ENCODE assay signal across 8 cellular contexts in genomic region chr7:129210256-129210988, GRCh38. TPM values are rescaled to one million over a fixed set of nuclear protein-coding genes. Genes with fewer than 3 reads are reported as not detected.
A peak's percentile ranks its signal among the peaks of the same experiment; 100 is the strongest.
DNase-seq lines count a peak whose midpoint lies in the region; ATAC-seq and TF ChIP-seq lines count a peak whose summit lies in the region.

No MANE protein-coding gene starts in this region.

- POLR2A ChIA-PET in PC-3 (lab: Charles Lee; ENCODE audit: unreplicated experiment), result no interaction called here

- peak; percentile 83 for TF ChIP-seq CTCF in PC-3 (conservative IDR thresholded peaks at IDR 0.05; ENCODE audit: low read depth, low read length)
- TF ChIP-seq CTCF in omental fat pad (IDR thresholded peaks at IDR 0.05), result peak in 1 of 3 donors; percentile 51
- TF ChIP-seq CTCF in thoracic aorta (IDR thresholded peaks at IDR 0.05), result peak; percentile 89

- no peaks in the 10 kb centered on the region for H4K20me1 ChIP-seq in PC-3 (ENCODE audit: low read length)

- no peaks in the 10 kb centered on the region for H3F3A ChIP-seq in PC-3 (ENCODE audit: low read length, unreplicated experiment)

- H3K9me3 Mint-ChIP-seq in activated T-helper 1 cell treated with anti-CD3 and anti-CD28 coated beads, Interleukin-12 subunit alpha, Interleukin-12 subunit beta, Interleukin-2, Interleukin-4 antibody, amounts not matched to agents 30 ng/mL and 10 ng/mL and 1 ng/mL, durations not matched to agents 14 hours and 24 hours and 36 hours, result no peaks in the 10 kb centered on the region

- H3K4me3 Mint-ChIP-seq in activated T-helper 1 cell treated with anti-CD3 and anti-CD28 coated beads, Interleukin-12 subunit alpha, Interleukin-12 subunit beta, Interleukin-2, Interleukin-4 antibody, amounts not matched to agents 30 ng/mL and 10 ng/mL and 1 ng/mL, durations not matched to agents 14 hours and 24 hours and 36 hours, result no peak overlapping the region

- H3K9me2 ChIP-seq in PC-3 (replicated peaks; ENCODE audit: low read length), result no peaks in the 10 kb centered on the region

- H3K4me3 ChIP-seq in PC-3 (ENCODE audit: low read length) (no peak overlapping the region), thoracic aorta (no peak overlapping the region)

- no peaks in the 10 kb centered on the region for H3K79me2 ChIP-seq in PC-3 (ENCODE audit: low read length)

- ATAC-seq in HG03045 (IDR thresholded peaks at IDR 0.05; ENCODE audit: unreplicated experiment) (peak; percentile 66), PC-3 (peak; percentile 91), omental fat pad (ENCODE audit: low FRiP score) (peak; percentile 66), thoracic aorta (ENCODE audit: insufficient number of reproducible peaks, low FRiP score, low read depth) (no peak), HG03520 (IDR thresholded peaks at IDR 0.05; ENCODE audit: unreplicated experiment) (no peak)

- intact Hi-C loops in PC-3 (cut with micrococcal nuclease), result loop anchor here (1.0 kb wide), 1 partner anchor 46 kb away; no protein-coding TSS in a partner anchor
- intact Hi-C loops in activated T-helper 1 cell treated with anti-CD3 and anti-CD28 coated beads, Interleukin-12 subunit alpha, Interleukin-12 subunit beta, Interleukin-2, Interleukin-4 antibody, amounts not matched to agents 30 ng/mL and 10 ng/mL and 1 ng/mL, durations not matched to agents 14 hours and 24 hours and 36 hours (cut with micrococcal nuclease), result loop anchor here (1.0 kb wide), 3 partner anchors 46 to 306 kb away; no protein-coding TSS in a partner anchor

- DNase-seq in EL (peak; percentile 52), PC-3 (peak; percentile 62), fibroblast of the conjunctiva (ENCODE audit: low read depth) (peak; percentile 36), omental fat pad (ENCODE audit: low spot score) (peak; percentile 88), thoracic aorta (ENCODE audit: low spot score) (no peak)
- DNase-seq in activated T-helper 1 cell treated with anti-CD3 and anti-CD28 coated beads, Interleukin-12 subunit alpha, Interleukin-12 subunit beta, Interleukin-2, Interleukin-4 antibody, amounts not matched to agents 30 ng/mL and 10 ng/mL and 1 ng/mL, durations not matched to agents 14 hours and 24 hours and 36 hours (ENCODE audit: low spot score), result peak; percentile 44

- H3K9ac ChIP-seq in PC-3 (ENCODE audit: low read length), result no peak overlapping the region

- H3K4me1 Mint-ChIP-seq in activated T-helper 1 cell treated with anti-CD3 and anti-CD28 coated beads, Interleukin-12 subunit alpha, Interleukin-12 subunit beta, Interleukin-2, Interleukin-4 antibody, amounts not matched to agents 30 ng/mL and 10 ng/mL and 1 ng/mL, durations not matched to agents 14 hours and 24 hours and 36 hours (ENCODE audit: low read depth), result no peaks in the 10 kb centered on the region

- no peak overlapping the region for H2AFZ ChIP-seq in PC-3 (ENCODE audit: low read length)

- H3K36me3 Mint-ChIP-seq in activated T-helper 1 cell treated with anti-CD3 and anti-CD28 coated beads, Interleukin-12 subunit alpha, Interleukin-12 subunit beta, Interleukin-2, Interleukin-4 antibody, amounts not matched to agents 30 ng/mL and 10 ng/mL and 1 ng/mL, durations not matched to agents 14 hours and 24 hours and 36 hours (ENCODE audit: low read depth), result no peaks in the 10 kb centered on the region

- CTCF ChIA-PET in PC-3 (lab: Charles Lee), result interaction anchor here (1.2 to 2.3 kb wide), 2 partner anchors 47 to 133 kb away, joined by 4 to 26 read pairs; no protein-coding TSS in a partner anchor

- BruUV-seq in PC-3 (replicated peaks; lab: Mats Ljungman, UMichigan), result no TSS peak

- no peaks in the 10 kb centered on the region for H3K4me1 ChIP-seq in PC-3 (ENCODE audit: insufficient read depth, low read length)
- no peaks in the 10 kb centered on the region for H3K4me1 ChIP-seq in thoracic aorta (ENCODE audit: control insufficient read depth in 1 of 2, low read depth in 2 of 2)

- H3K27me3 ChIP-seq in PC-3 (ENCODE audit: low read length) (no peaks in the 10 kb centered on the region), thoracic aorta (replicated peaks; ENCODE audit: insufficient read depth) (no peaks in the 10 kb centered on the region)

- no peak overlapping the region for H3K4me2 ChIP-seq in PC-3 (ENCODE audit: low read length)

- H3K27ac Mint-ChIP-seq in activated T-helper 1 cell treated with anti-CD3 and anti-CD28 coated beads, Interleukin-12 subunit alpha, Interleukin-12 subunit beta, Interleukin-2, Interleukin-4 antibody, amounts not matched to agents 30 ng/mL and 10 ng/mL and 1 ng/mL, durations not matched to agents 14 hours and 24 hours and 36 hours, result no peak overlapping the region

- H3K36me3 ChIP-seq in PC-3 (ENCODE audit: low read depth, low read length) (no peaks in the 10 kb centered on the region), thoracic aorta (peaks cover 6% of the 10 kb centered on the region)

- H3K27ac ChIP-seq in PC-3 (ENCODE audit: low read length) (no peak overlapping the region), thoracic aorta (no peak overlapping the region)

- no peaks in the 10 kb centered on the region for H3K9me3 ChIP-seq in PC-3 (ENCODE audit: low read length)
- no peaks in the 10 kb centered on the region for H3K9me3 ChIP-seq in thoracic aorta

- no peaks in the 10 kb centered on the region for H3K27me3 Mint-ChIP-seq in activated T-helper 1 cell treated with anti-CD3 and anti-CD28 coated beads, Interleukin-12 subunit alpha, Interleukin-12 subunit beta, Interleukin-2, Interleukin-4 antibody, amounts not matched to agents 30 ng/mL and 10 ng/mL and 1 ng/mL, durations not matched to agents 14 hours and 24 hours and 36 hours (ENCODE audit: insufficient read depth)

RNA-seq across cellular contexts. Expression of gene AHCYL2, which starts 14.4 kb away (rescaled TPM):
- total RNA-seq in PC-3 (2014; rRNA removed), result 7.9 and 9.2 TPM in 2 replicates
- total RNA-seq in activated T-helper 1 cell treated with anti-CD3 and anti-CD28 coated beads, Interleukin-12 subunit alpha, Interleukin-12 subunit beta, Interleukin-2, Interleukin-4 antibody, amounts not matched to agents 30 ng/mL and 10 ng/mL and 1 ng/mL, durations not matched to agents 14 hours and 24 hours and 36 hours, result 14.1 and 15.5 TPM in 2 replicates
- 10 to 100 TPM; 10.9 to 19.4 (median 14.6) TPM for total RNA-seq in omental fat pad
- 10 to 100 TPM; 28.3 to 31.4 TPM for total RNA-seq in thoracic aorta

RNA-seq across cellular contexts. Expression of gene SMO, which starts 22.0 kb away (rescaled TPM):
- 15.5 and 15.7 TPM in 2 replicates for total RNA-seq in PC-3 (2014; rRNA removed)
- total RNA-seq in activated T-helper 1 cell treated with anti-CD3 and anti-CD28 coated beads, Interleukin-12 subunit alpha, Interleukin-12 subunit beta, Interleukin-2, Interleukin-4 antibody, amounts not matched to agents 30 ng/mL and 10 ng/mL and 1 ng/mL, durations not matched to agents 14 hours and 24 hours and 36 hours, result 0.44 and 0.56 TPM in 2 replicates
- 1 to 10 TPM; 3.1 to 7.7 (median 4.9) TPM for total RNA-seq in omental fat pad
- total RNA-seq in thoracic aorta, result 10 to 100 TPM in 1 of 2 donors, 1 to 10 TPM in 1; 8.7 to 16.4 TPM

Comparison
In these comparisons a context has a peak if more than half of its experiments do, and no peak if none do; other contexts are left out.
1. ATAC-seq: peak in HG03045 (single experiment), PC-3 (single experiment) and omental fat pad (single experiment); none in thoracic aorta (single experiment) and HG03520 (single experiment).